ENCODE assay signal across 9 cellular contexts in the genomic region with DNA sequence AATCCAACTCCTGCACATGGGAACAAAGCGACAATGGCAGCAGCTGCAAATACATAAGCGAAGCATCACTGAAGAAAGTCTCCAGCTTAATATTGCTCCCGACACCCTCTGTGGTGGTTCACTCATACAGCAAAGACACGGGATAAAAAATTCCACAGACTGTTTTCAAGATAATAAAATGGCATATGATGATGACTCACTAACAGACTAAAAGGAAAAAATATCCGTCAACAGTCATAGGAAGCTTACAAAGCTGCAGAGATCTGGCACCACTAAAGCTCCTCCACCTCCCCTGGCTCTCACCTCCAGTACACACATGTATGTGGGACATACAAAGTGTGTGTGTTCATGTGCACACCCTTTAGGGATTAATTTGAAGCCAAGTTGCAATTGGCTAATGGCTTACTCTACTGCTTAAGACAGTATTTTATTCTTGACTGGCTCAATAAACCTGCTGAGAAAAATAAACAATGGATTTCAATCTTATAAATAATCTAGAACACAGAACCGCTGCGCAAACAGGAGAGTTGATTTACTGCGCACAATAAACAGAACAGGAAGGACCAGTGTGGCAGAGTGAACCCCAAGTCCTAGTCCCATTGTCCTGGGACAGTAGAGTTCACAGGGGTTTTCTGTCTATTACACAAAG.
DNase-seq lines count a peak whose midpoint lies in the region; ATAC-seq and TF ChIP-seq lines count a peak whose summit lies in the region.
"Had no signal": no experiment of that assay in that cellular context is flagged by ENCODE, and none has a peak within 500 bp of the region (broad histone marks: within the 10 kb centered on the region; RNA-seq: fewer than 3 reads in every experiment).

No MANE protein-coding gene starts in this region.

- BruUV-seq in MCF 10A (replicated peaks; lab: Mats Ljungman, UMichigan), result no TSS peak

- DNase-seq in HFFc6 (peak; percentile 88), MCF 10A (ENCODE audit: unreplicated experiment) (no peak), inferior parietal cortex (ENCODE audit: extremely low spot score) (peak; percentile 69), superior temporal gyrus (ENCODE audit: extremely low spot score) (peak; percentile 79), D341Med (ENCODE audit: low spot score) (no peak), islet precursor cell (no peak)
- DNase-seq: NCI-H1417 treated with DMSO at 0.1 percent for 48 hours had no signal

- CTCF ChIA-PET in MCF 10A (lab: Yijun Ruan, JAX), result interaction anchor here (0.8 kb wide), 1 partner anchor 14 kb away, joined by 3 read pairs; no protein-coding TSS in a partner anchor

- H3K4me1 Mint-ChIP-seq in HFFc6 (ENCODE audit: low read depth), result peaks cover 70% of the 10 kb centered on the region
- peaks cover 25% of the 10 kb centered on the region for H3K4me1 Mint-ChIP-seq in MCF 10A (ENCODE audit: insufficient read depth, unreplicated experiment)

- intact Hi-C loops in MCF 10A (cut with micrococcal nuclease), result no loop called here

- H3K27me3 Mint-ChIP-seq in HFFc6 (ENCODE audit: insufficient read depth) (peaks cover 5% of the 10 kb centered on the region; the same call in 1 of the 2 replicates), MCF 10A (ENCODE audit: insufficient read depth, unreplicated experiment) (no peaks in the 10 kb centered on the region)

- peaks cover 26% of the 10 kb centered on the region for H3K36me3 Mint-ChIP-seq in HFFc6 (ENCODE audit: low read depth)
- peaks cover 31% of the 10 kb centered on the region for H3K36me3 Mint-ChIP-seq in MCF 10A (ENCODE audit: insufficient read depth, unreplicated experiment)

- no peak for ATAC-seq in GM18907 (IDR thresholded peaks at IDR 0.05; ENCODE audit: unreplicated experiment)
- no peak for ATAC-seq in HG02884 (IDR thresholded peaks at IDR 0.05; ENCODE audit: unreplicated experiment)

- POLR2A ChIA-PET in MCF 10A (lab: Yijun Ruan, JAX), result no interaction called here

- H3K27ac Mint-ChIP-seq in HFFc6 (peak overlapping the region; percentile 81), MCF 10A (ENCODE audit: low read depth, unreplicated experiment) (peak overlapping the region; percentile 25)

- H3K4me3 Mint-ChIP-seq in HFFc6 (peak overlapping the region; percentile 75), MCF 10A (ENCODE audit: unreplicated experiment) (no peak overlapping the region)

- no peaks in the 10 kb centered on the region for H3K9me3 Mint-ChIP-seq in HFFc6
- H3K9me3 Mint-ChIP-seq in MCF 10A (ENCODE audit: unreplicated experiment), result no peaks in the 10 kb centered on the region

- TF ChIP-seq CTCF in HFFc6 (IDR thresholded peaks at IDR 0.05) (peak; percentile 46), MCF 10A (IDR thresholded peaks at IDR 0.05; ENCODE audit: unreplicated experiment) (no peak)

Comparison
In these comparisons a context has a peak if more than half of its experiments do, and no peak if none do; other contexts are left out.
1. DNase-seq: peak in HFFc6 (single experiment), inferior parietal cortex (single experiment) and superior temporal gyrus (single experiment); none in MCF 10A (single experiment), D341Med (single experiment) and islet precursor cell (single experiment).